In the genomic region with DNA sequence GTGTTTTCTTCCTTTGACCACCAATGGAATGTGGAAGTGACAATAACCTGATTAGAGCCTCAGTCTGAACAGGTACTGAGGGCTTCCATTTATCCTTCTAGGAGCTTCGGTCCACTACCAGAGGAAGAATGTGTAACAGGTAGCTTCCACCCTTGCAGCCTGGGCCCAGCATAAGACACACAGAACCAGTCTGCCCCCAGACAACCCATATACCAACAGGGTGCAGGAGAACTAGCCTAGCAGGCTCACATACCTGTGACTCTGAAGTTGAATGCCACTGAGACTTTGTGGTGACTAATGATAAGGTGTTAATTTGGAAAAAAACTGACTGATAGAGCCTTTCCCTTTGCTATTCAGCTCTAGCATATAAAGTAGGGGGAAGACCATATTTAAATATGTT, we compare ENCODE assay signal across 25 cellular contexts.
"Had no signal": no experiment of that assay in that cellular context is flagged by ENCODE, and none has a peak within 500 bp of the region (broad histone marks: within the 10 kb centered on the region; RNA-seq: fewer than 3 reads in every experiment).

No MANE protein-coding gene starts in this region.

- H3K27ac ChIP-seq: brain microvascular endothelial cell, epithelial cell of prostate had no signal

- H3K27ac Mint-ChIP-seq: activated B cell treated with CpG ODN at 0.5 μM for 24 hours; activated CD8-positive, alpha-beta T cell treated with anti-CD3 and anti-CD28 coated beads for 36 hours; activated naive CD8-positive, alpha-beta T cell; activated T-helper 17 cell treated with anti-CD3 and anti-CD28 coated beads, Interleukin-2, amount 50 U/mL, for 72 hours; effector memory CD8-positive, alpha-beta T cell had no signal

- H3K36me3 Mint-ChIP-seq: activated naive CD8-positive, alpha-beta T cell had no signal

- H3K27me3 ChIP-seq: brain microvascular endothelial cell had no signal

- H3K36me3 ChIP-seq: brain microvascular endothelial cell had no signal

- H3K27me3 Mint-ChIP-seq: activated B cell treated with CpG ODN at 0.5 μM for 24 hours; activated naive CD8-positive, alpha-beta T cell; activated T-helper 17 cell treated with anti-CD3 and anti-CD28 coated beads, Interleukin-2, amount 50 U/mL, for 72 hours had no signal

- ATAC-seq: activated CD8-positive, alpha-beta T cell treated with anti-CD3 and anti-CD28 coated beads for 36 hours; activated T-cell treated with anti-CD3 and anti-CD28 coated beads, Interleukin-2, amount 50 U/mL, for 4 hours; activated T-helper 17 cell treated with anti-CD3 and anti-CD28 coated beads, Interleukin-2, amount 50 U/mL, for 72 hours; effector memory CD8-positive, alpha-beta T cell had no signal

- H3K9me3 Mint-ChIP-seq: activated B cell treated with CpG ODN at 0.5 μM for 24 hours; activated T-helper 17 cell treated with anti-CD3 and anti-CD28 coated beads, Interleukin-2, amount 50 U/mL, for 72 hours; effector memory CD8-positive, alpha-beta T cell had no signal

- H3K4me3 Mint-ChIP-seq: activated B cell treated with CpG ODN at 0.5 μM for 24 hours; activated CD8-positive, alpha-beta T cell treated with anti-CD3 and anti-CD28 coated beads for 36 hours; activated naive CD8-positive, alpha-beta T cell; activated T-cell treated with anti-CD3 and anti-CD28 coated beads, Interleukin-2, amount 50 U/mL, for 4 hours; activated T-helper 17 cell treated with anti-CD3 and anti-CD28 coated beads, Interleukin-2, amount 50 U/mL, for 72 hours; effector memory CD8-positive, alpha-beta T cell had no signal

- H3K4me1 Mint-ChIP-seq: activated B cell treated with CpG ODN at 0.5 μM for 24 hours; activated T-helper 17 cell treated with anti-CD3 and anti-CD28 coated beads, Interleukin-2, amount 50 U/mL, for 72 hours had no signal

- DNase-seq: activated B cell treated with CpG ODN at 0.5 μM for 24 hours; activated CD4-positive, alpha-beta T cell treated with anti-CD3 and anti-CD28 coated beads for 48 hours; activated CD4-positive, alpha-beta T cell treated with anti-CD3 and anti-CD28 coated beads, Interleukin-2, amount 50 U/mL, for 1 hour; activated CD4-positive, alpha-beta T cell treated with anti-CD3 and anti-CD28 coated beads, Interleukin-2, amount 50 U/mL, for 48 hours; activated CD8-positive, alpha-beta memory T cell treated with anti-CD3 and anti-CD28 coated beads for 24 hours; activated CD8-positive, alpha-beta T cell treated with anti-CD3 and anti-CD28 coated beads for 36 hours; activated effector memory CD4-positive, alpha-beta T cell treated with Interleukin-2 at 50 U/mL for 16 hours; activated gamma-delta T cell treated with Interleukin-2 at 50 U/mL for 16 hours; activated naive CD4-positive, alpha-beta T cell treated with anti-CD3 and anti-CD28 coated beads, Interleukin-2, amount 50 U/mL, for 16 hours; activated naive CD4-positive, alpha-beta T cell treated with Interleukin-2 at 50 U/mL for 16 hours; activated T-cell treated with anti-CD3 and anti-CD28 coated beads, Interleukin-2, amount 50 U/mL, for 4 hours; amniotic stem cell; anterior cingulate cortex; brain microvascular endothelial cell; caudate nucleus; cortex of kidney; dermis blood vessel endothelial cell; effector CD4-positive, alpha-beta T cell; effector memory CD8-positive, alpha-beta T cell; foreskin fibroblast; head of caudate nucleus; T-helper 2 cell had no signal
